ENCODE assay signal across 18 cellular contexts in genomic region chr4:159273841-159274240, GRCh38.
"Had no signal": no experiment of that assay in that cellular context is flagged by ENCODE, and none has a peak within 500 bp of the region (broad histone marks: within the 10 kb centered on the region; RNA-seq: fewer than 3 reads in every experiment).

No MANE protein-coding gene starts in this region.

- DNase-seq: activated B cell treated with CpG ODN at 0.5 μM for 24 hours; activated CD4-positive, alpha-beta T cell treated with anti-CD3 and anti-CD28 coated beads for 48 hours; activated CD8-positive, alpha-beta T cell treated with anti-CD3 and anti-CD28 coated beads for 36 hours; activated gamma-delta T cell treated with Interleukin-2 at 50 U/mL for 16 hours; activated T-cell treated with anti-CD3 and anti-CD28 coated beads, Interleukin-2, amount 50 U/mL, for 72 hours; amniotic stem cell; body of pancreas; effector memory CD8-positive, alpha-beta T cell; naive thymus-derived CD8-positive, alpha-beta T cell; retina; stimulated activated CD4-positive, alpha-beta T cell treated with anti-CD3 and anti-CD28 coated beads, Interleukin-15, amount 100 ng/mL, for 24 hours; stimulated activated CD4-positive, alpha-beta T cell treated with anti-CD3 and anti-CD28 coated beads, Interleukin-4, amount 100 ng/mL, for 1 hour; stimulated activated naive B cell treated with anti-CD40 and anti-IgM and Interleukin-4, amounts not matched to agents 10 μg/mL and 1 μg/mL and 100 μg/mL, for 72 hours; transverse colon had no signal

- H3K27ac Mint-ChIP-seq: activated B cell treated with CpG ODN at 0.5 μM for 24 hours; activated CD8-positive, alpha-beta T cell treated with anti-CD3 and anti-CD28 coated beads for 36 hours; activated naive CD8-positive, alpha-beta T cell; activated T-cell treated with anti-CD3 and anti-CD28 coated beads, Interleukin-2, amount 50 U/mL, for 72 hours; dendritic cell treated with granulocyte-macrophage colony-stimulating factor and Interleukin-4, amounts not matched to agents 40 ng/mL and 50 ng/mL, for 4 days; effector memory CD8-positive, alpha-beta T cell; naive thymus-derived CD8-positive, alpha-beta T cell; stimulated activated naive B cell treated with anti-CD40 and anti-IgM and Interleukin-4, amounts not matched to agents 10 μg/mL and 1 μg/mL and 100 μg/mL, for 72 hours had no signal

- H3K9me3 ChIP-seq: body of pancreas, mucosa of descending colon, transverse colon had no signal

- H3K9me3 Mint-ChIP-seq: activated B cell treated with CpG ODN at 0.5 μM for 24 hours; activated CD8-positive, alpha-beta T cell treated with anti-CD3 and anti-CD28 coated beads for 36 hours; activated T-cell treated with anti-CD3 and anti-CD28 coated beads, Interleukin-2, amount 50 U/mL, for 72 hours; dendritic cell treated with granulocyte-macrophage colony-stimulating factor and Interleukin-4, amounts not matched to agents 40 ng/mL and 50 ng/mL, for 4 days; effector memory CD8-positive, alpha-beta T cell had no signal

- H3K36me3 ChIP-seq: heart left ventricle, transverse colon had no signal

- H3K27me3 Mint-ChIP-seq: activated B cell treated with CpG ODN at 0.5 μM for 24 hours; activated CD8-positive, alpha-beta T cell treated with anti-CD3 and anti-CD28 coated beads for 36 hours; activated naive CD8-positive, alpha-beta T cell; dendritic cell treated with granulocyte-macrophage colony-stimulating factor and Interleukin-4, amounts not matched to agents 40 ng/mL and 50 ng/mL, for 4 days; effector memory CD8-positive, alpha-beta T cell; naive thymus-derived CD8-positive, alpha-beta T cell; stimulated activated naive B cell treated with anti-CD40 and anti-IgM and Interleukin-4, amounts not matched to agents 10 μg/mL and 1 μg/mL and 100 μg/mL, for 72 hours had no signal

- H3K27me3 ChIP-seq: body of pancreas, heart left ventricle, transverse colon had no signal

- H3K4me3 Mint-ChIP-seq: activated B cell treated with CpG ODN at 0.5 μM for 24 hours; activated CD8-positive, alpha-beta T cell treated with anti-CD3 and anti-CD28 coated beads for 36 hours; activated naive CD8-positive, alpha-beta T cell; activated T-cell treated with anti-CD3 and anti-CD28 coated beads, Interleukin-2, amount 50 U/mL, for 72 hours; dendritic cell treated with granulocyte-macrophage colony-stimulating factor and Interleukin-4, amounts not matched to agents 40 ng/mL and 50 ng/mL, for 4 days; effector memory CD8-positive, alpha-beta T cell; naive thymus-derived CD8-positive, alpha-beta T cell; stimulated activated naive B cell treated with anti-CD40 and anti-IgM and Interleukin-4, amounts not matched to agents 10 μg/mL and 1 μg/mL and 100 μg/mL, for 72 hours had no signal

- H3K4me3 ChIP-seq: body of pancreas, heart left ventricle, mucosa of descending colon, transverse colon had no signal

- H3K27ac ChIP-seq: body of pancreas, transverse colon had no signal
